In the genomic region with DNA sequence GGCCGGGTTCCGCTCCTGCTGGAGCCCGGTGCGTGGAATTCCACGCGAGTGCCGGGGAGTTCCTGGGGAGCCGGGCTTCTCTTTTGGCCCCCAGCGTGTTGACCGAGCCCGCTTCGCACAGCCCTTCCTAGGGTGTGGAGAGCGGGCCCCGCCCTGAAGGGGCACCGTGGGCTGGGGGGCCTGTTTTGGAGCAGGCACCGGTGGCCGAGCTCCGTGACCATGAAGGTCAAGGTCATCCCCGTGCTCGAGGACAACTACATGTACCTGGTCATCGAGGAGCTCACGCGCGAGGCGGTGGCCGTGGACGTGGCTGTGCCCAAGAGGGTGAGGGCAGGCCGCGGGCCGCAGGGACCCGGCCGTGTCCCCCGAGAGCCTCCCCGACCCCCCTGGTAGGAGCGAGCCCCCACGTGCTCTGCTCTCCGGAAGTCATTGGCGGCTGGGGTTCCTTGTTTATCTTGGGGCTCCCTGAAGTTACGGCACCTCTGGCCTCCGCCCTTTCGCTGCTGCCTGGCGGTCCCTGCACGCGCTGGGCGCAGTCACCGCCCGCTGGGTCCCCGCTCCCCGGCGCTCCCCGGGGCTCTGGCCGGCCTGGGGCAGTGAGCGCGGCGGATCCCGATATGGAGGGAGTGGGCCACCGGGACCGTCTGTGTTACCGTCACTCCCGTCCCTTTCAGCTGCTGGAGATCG, we compare ENCODE assay signal across 8 cellular contexts. TPM values are rescaled to one million over a fixed set of nuclear protein-coding genes. Genes with fewer than 3 reads are reported as not detected.
DNase-seq lines count a peak whose midpoint lies in the region; ATAC-seq and TF ChIP-seq lines count a peak whose summit lies in the region.

No MANE protein-coding gene starts in this region.

- no peak for ATAC-seq in HG02798 (IDR thresholded peaks at IDR 0.05; ENCODE audit: poor library complexity, unreplicated experiment)
- no peak for ATAC-seq in HG03108 (IDR thresholded peaks at IDR 0.05; ENCODE audit: unreplicated experiment)

- DNase-seq in activated effector memory CD4-positive, alpha-beta T cell treated with anti-CD3 and anti-CD28 coated beads, Interleukin-2, amount 50 U/mL, for 16 hours = peak; percentile 68
- DNase-seq in activated effector memory CD4-positive, alpha-beta T cell treated with Interleukin-2 at 50 U/mL for 16 hours = no peak
- DNase-seq in epithelial cell of esophagus (ENCODE audit: low read depth) = no peak
- no peak for DNase-seq in osteocyte (ENCODE audit: extremely low spot score, unreplicated experiment)
- no peak for DNase-seq in medulla oblongata (ENCODE audit: extremely low spot score)

- H3K36me3 Mint-ChIP-seq in osteocyte (ENCODE audit: unreplicated experiment) = no peaks in the 10 kb centered on the region

- peak overlapping the region; percentile 52 for H3K4me3 Mint-ChIP-seq in osteocyte (ENCODE audit: unreplicated experiment)

- H3K27me3 Mint-ChIP-seq in osteocyte (ENCODE audit: unreplicated experiment) = no peaks in the 10 kb centered on the region

- H3K4me3 ChIP-seq in epithelial cell of esophagus (ENCODE audit: low read length) = peak overlapping the region; percentile 72

- TF ChIP-seq CTCF in epithelial cell of esophagus (IDR thresholded peaks at IDR 0.05; ENCODE audit: insufficient read depth, low read depth, low read length, missing control alignments) = no peak
- TF ChIP-seq CTCF in osteocyte (IDR thresholded peaks at IDR 0.05) = no peak

- H3K4me1 Mint-ChIP-seq in osteocyte (ENCODE audit: unreplicated experiment) = peaks cover 3% of the 10 kb centered on the region

- peak; percentile 78 for TF ChIP-seq POLR2A in Raji (IDR thresholded peaks at IDR 0.05; ENCODE audit: insufficient read depth, low read depth, low read length)

- no peaks in the 10 kb centered on the region for H3K9me3 Mint-ChIP-seq in osteocyte (ENCODE audit: unreplicated experiment)

- no peak overlapping the region for H3K27ac Mint-ChIP-seq in osteocyte (ENCODE audit: unreplicated experiment)

RNA-seq across cellular contexts. Expression of a gene that starts 0.5 kb away (rescaled TPM):
- total RNA-seq in osteocyte = 11.3 and 17.3 TPM in 2 replicates

RNA-seq across cellular contexts. Expression of a gene that starts 1.2 kb away (rescaled TPM):
- total RNA-seq in osteocyte = 2.6 and 3.1 TPM in 2 replicates

RNA-seq across cellular contexts. Expression of a gene that starts 6.5 kb away (rescaled TPM):
- 41.5 and 41.7 TPM in 2 replicates for total RNA-seq in osteocyte

RNA-seq across cellular contexts. Expression of a gene that starts 12.5 kb away (rescaled TPM):
- total RNA-seq in osteocyte = 48.2 and 49.7 TPM in 2 replicates

RNA-seq across cellular contexts. Expression of a gene that starts 13.4 kb away (rescaled TPM):
- 31.4 and 31.5 TPM in 2 replicates for total RNA-seq in osteocyte
